8 cellular contexts compared by ENCODE assay signal in genomic region chr19:46016426-46017094, GRCh38. TPM values are rescaled to one million over a fixed set of nuclear protein-coding genes. Genes with fewer than 3 reads are reported as not detected.
DNase-seq lines count a peak whose midpoint lies in the region; ATAC-seq and TF ChIP-seq lines count a peak whose summit lies in the region.

No MANE protein-coding gene starts in this region.

- peak overlapping the region; percentile 86 to 94 (median 91) for H3K4me3 Mint-ChIP-seq in CD4-positive, alpha-beta memory T cell
- H3K4me3 Mint-ChIP-seq in activated B cell treated with CpG ODN at 0.5 μM for 24 hours: peak overlapping the region; percentile 85

- H3K27me3 Mint-ChIP-seq in CD4-positive, alpha-beta memory T cell: peaks cover 0 to 5% of the 10 kb centered on the region in 2 donors
- H3K27me3 Mint-ChIP-seq in activated B cell treated with CpG ODN at 0.5 μM for 24 hours: peaks cover 12% of the 10 kb centered on the region

- H3K27ac Mint-ChIP-seq in CD4-positive, alpha-beta memory T cell: peak overlapping the region; percentile 10 to 88 (median 71)
- peak overlapping the region; percentile 8 for H3K27ac Mint-ChIP-seq in activated B cell treated with CpG ODN at 0.5 μM for 24 hours

- peak; percentile 69 to 79 (median 76) for DNase-seq in CD4-positive, alpha-beta memory T cell
- peak; percentile 71 for DNase-seq in HCEC 1CT
- peak; percentile 10 for DNase-seq in NCI-H2081 treated with DMSO at 0.1 percent for 48 hours (lab: John Stamatoyannopoulos, UW)
- peak; percentile 74 for DNase-seq in activated B cell treated with CpG ODN at 0.5 μM for 24 hours
- DNase-seq in cardiac fibroblast (ENCODE audit: low read depth in 2 of 2): peak; percentile 80 to 81
- DNase-seq in islet precursor cell: peak; percentile 93
- DNase-seq in stimulated activated CD4-positive, alpha-beta T cell treated with anti-CD3 and anti-CD28 coated beads, Interleukin-12 subunit alpha, Interleukin-12 subunit beta, amount 100 ng/mL, for 48 hours (ENCODE audit: low read depth in 2 of 3, low spot score in 1 of 3): peak; percentile 60 to 83 (median 77)

- peaks cover 14% of the 10 kb centered on the region for H3K4me1 ChIP-seq in CD4-positive, alpha-beta memory T cell (ENCODE audit: insufficient read depth, low read length)

- CTCF ChIA-PET in CD4-positive, alpha-beta memory T cell (lab: Charles Lee; ENCODE audit: partially characterized antibody): interaction anchor here (1.3 to 2.0 kb wide), 5 partner anchors 11 to 153 kb away, joined by 4 to 18 read pairs (median 9); partner anchors contain the start of genes CCDC61 and SYMPK
- CTCF ChIA-PET in activated B cell treated with CpG ODN at 0.5 μM for 24 hours (lab: Charles Lee): interaction anchor here (0.6 to 2.2 kb wide), 12 partner anchors 9 to 1883 kb away, joined by 3 to 9 read pairs (median 5); partner anchors contain the start of genes CCDC61, FOXA3, MYPOP and SIX5

- no peaks in the 10 kb centered on the region for H3K9me3 ChIP-seq in CD4-positive, alpha-beta memory T cell (ENCODE audit: control insufficient read depth in 1 of 2, low read length in 2 of 2)

- no peaks in the 10 kb centered on the region for H3K27me3 ChIP-seq in CD4-positive, alpha-beta memory T cell (ENCODE audit: insufficient read depth, low read length)

- peaks cover 12 to 21% (median 16%) of the 10 kb centered on the region in 4 donors for H3K4me1 Mint-ChIP-seq in CD4-positive, alpha-beta memory T cell
- H3K4me1 Mint-ChIP-seq in activated B cell treated with CpG ODN at 0.5 μM for 24 hours: peaks cover 19% of the 10 kb centered on the region

- H3K4me3 ChIP-seq in CD4-positive, alpha-beta memory T cell (ENCODE audit: low read length in 2 of 2): peak overlapping the region; percentile 76 to 80
- H3K4me3 ChIP-seq in cardiac fibroblast (replicated peaks in 1 of 2; ENCODE audit: low read depth in 2 of 2, low read length in 2 of 2): peak overlapping the region; percentile 53 to 59

- TF ChIP-seq CTCF in activated B cell treated with CpG ODN at 0.5 μM for 24 hours (IDR thresholded peaks at IDR 0.05): no peak
- peak; percentile 82 for TF ChIP-seq CTCF in cardiac fibroblast (IDR thresholded peaks at IDR 0.05; ENCODE audit: low read depth, low read length)

- H3K9me3 Mint-ChIP-seq in CD4-positive, alpha-beta memory T cell: no peaks in the 10 kb centered on the region
- no peaks in the 10 kb centered on the region for H3K9me3 Mint-ChIP-seq in activated B cell treated with CpG ODN at 0.5 μM for 24 hours

- intact Hi-C loops in CD4-positive, alpha-beta memory T cell (cut with micrococcal nuclease): loop anchor here (1.0 to 5.0 kb wide), 4 partner anchors 114 to 244 kb away; partner anchors contain the start of genes MYPOP and SYMPK
- intact Hi-C loops in activated B cell treated with CpG ODN at 0.5 μM for 24 hours (cut with micrococcal nuclease): loop anchor here (1.0 to 5.0 kb wide), 6 partner anchors 21 to 248 kb away; partner anchors contain the start of genes CCDC61, IRF2BP1, MYPOP and SIX5

- H3K27ac ChIP-seq in CD4-positive, alpha-beta memory T cell (ENCODE audit: low read depth, low read length): peak overlapping the region; percentile 53

- no peaks in the 10 kb centered on the region for H3K36me3 ChIP-seq in CD4-positive, alpha-beta memory T cell (ENCODE audit: insufficient read depth, low read length)

- POLR2A ChIA-PET in CD4-positive, alpha-beta memory T cell (lab: Charles Lee; ENCODE audit: partially characterized antibody): interaction anchor here (0.8 to 1.9 kb wide), 3 partner anchors 18 to 114 kb away, joined by 3 to 10 read pairs (median 4); partner anchors contain the start of gene CCDC61
- POLR2A ChIA-PET in activated B cell treated with CpG ODN at 0.5 μM for 24 hours (lab: Charles Lee): interaction anchor here (0.8 to 1.3 kb wide), 3 partner anchors 21 to 153 kb away, joined by 3 to 6 read pairs (median 4); partner anchors contain the start of genes CCDC61, MYPOP and SYMPK

- H3K36me3 Mint-ChIP-seq in CD4-positive, alpha-beta memory T cell: peaks cover 0 to 2% of the 10 kb centered on the region in 2 donors
- H3K36me3 Mint-ChIP-seq in activated B cell treated with CpG ODN at 0.5 μM for 24 hours (ENCODE audit: low read depth): peaks cover 3% of the 10 kb centered on the region

- ATAC-seq in activated B cell treated with CpG ODN at 0.5 μM for 24 hours (ENCODE audit: low read depth) (peak; percentile 82), GM21515 (IDR thresholded peaks at IDR 0.05; ENCODE audit: unreplicated experiment) (no peak)

RNA-seq across cellular contexts. Expression of gene PGLYRP1, which starts 6.3 kb away (rescaled TPM):
- not detected for total RNA-seq in CD4-positive, alpha-beta memory T cell
- polyA plus RNA-seq in CD4-positive, alpha-beta memory T cell: not detected
- total RNA-seq in activated B cell treated with CpG ODN at 0.5 μM for 24 hours: not detected in 2 replicates

RNA-seq across cellular contexts. Expression of gene CCDC61, which starts 21.3 kb away (rescaled TPM):
- 10 to 100 TPM; 37.4 to 39.6 TPM for total RNA-seq in CD4-positive, alpha-beta memory T cell
- polyA plus RNA-seq in CD4-positive, alpha-beta memory T cell: 1 to 10 TPM; 6.4 to 9.2 TPM
- total RNA-seq in activated B cell treated with CpG ODN at 0.5 μM for 24 hours: 24.9 and 26.9 TPM in 2 replicates

RNA-seq across cellular contexts. Expression of gene IGFL4, which starts 24.2 kb away (rescaled TPM):
- total RNA-seq in CD4-positive, alpha-beta memory T cell: not detected
- not detected for polyA plus RNA-seq in CD4-positive, alpha-beta memory T cell
- total RNA-seq in activated B cell treated with CpG ODN at 0.5 μM for 24 hours: not detected in 2 replicates

RNA-seq across cellular contexts. Expression of gene NOVA2, which starts 42.9 kb away (rescaled TPM):
- total RNA-seq in CD4-positive, alpha-beta memory T cell: not detected
- polyA plus RNA-seq in CD4-positive, alpha-beta memory T cell: not detected
- not detected in 2 replicates for total RNA-seq in activated B cell treated with CpG ODN at 0.5 μM for 24 hours

Comparison
In these comparisons a context has a peak if more than half of its experiments do, and no peak if none do; other contexts are left out.
1. DNase-seq: peak in every context shown above with its lines; median percentile 93 in islet precursor cell; 80 in cardiac fibroblast; 77 in stimulated activated CD4-positive, alpha-beta T cell treated with anti-CD3 and anti-CD28 coated beads, Interleukin-12 subunit alpha, Interleukin-12 subunit beta, amount 100 ng/mL, for 48 hours; 76 in CD4-positive, alpha-beta memory T cell; 74 in activated B cell treated with CpG ODN at 0.5 μM for 24 hours; 71 in HCEC 1CT; 10 in NCI-H2081 treated with DMSO at 0.1 percent for 48 hours.